ENCODE assay signal across 11 cellular contexts in the genomic region with DNA sequence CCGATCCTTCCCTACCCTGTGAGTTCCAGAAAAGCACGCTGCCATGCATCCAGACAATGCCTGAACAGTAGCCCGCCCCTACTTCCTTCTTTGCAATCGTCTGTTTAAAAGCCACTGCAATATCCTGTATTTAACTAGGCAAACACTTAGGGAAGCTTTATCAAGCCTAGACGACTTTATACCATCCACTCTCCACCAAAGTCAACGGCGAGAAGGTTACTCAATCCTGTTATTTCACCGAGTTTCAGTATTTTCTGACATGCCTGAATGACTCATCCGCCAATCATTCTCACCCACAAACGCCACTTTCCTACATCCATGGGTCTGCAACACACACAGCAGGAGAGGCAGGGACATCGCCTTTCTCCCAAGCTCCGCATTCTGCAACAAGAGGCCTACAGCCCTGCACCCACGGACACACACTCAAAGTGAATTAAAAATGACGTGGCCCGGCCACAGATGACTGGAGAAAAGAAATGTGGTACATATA. TPM values are rescaled to one million over a fixed set of nuclear protein-coding genes. Genes with fewer than 3 reads are reported as not detected.
DNase-seq lines count a peak whose midpoint lies in the region; ATAC-seq, FAIRE-seq and TF ChIP-seq lines count a peak whose summit lies in the region.
"Had no signal": no experiment of that assay in that cellular context is flagged by ENCODE, and none has a peak within 500 bp of the region (broad histone marks: within the 10 kb centered on the region; RNA-seq: fewer than 3 reads in every experiment).

No MANE protein-coding gene starts in this region.

- no peak for DNase-seq in activated naive CD4-positive, alpha-beta T cell treated with anti-CD3 and anti-CD28 coated beads, Interleukin-2, amount 10 ng/mL, durations not matched to agents 7 days and 5 days
- DNase-seq in activated naive CD4-positive, alpha-beta T cell treated with anti-CD3 and anti-CD28 coated beads for 36 hours, result no peak
- DNase-seq in RCC 7860 (ENCODE audit: low spot score), result peak; percentile 100
- DNase-seq in esophagus squamous epithelium (lab: John Stamatoyannopoulos, UW), result no peak
- no peak for DNase-seq in type B pancreatic cell (ENCODE audit: extremely low spot score, unreplicated experiment)
- no peak for DNase-seq in SW 1271 (lab: John Stamatoyannopoulos, UW)
- no peak for DNase-seq in activated CD4-positive, alpha-beta T cell treated with anti-CD3 and anti-CD28 coated beads for 4 hours
- DNase-seq: activated naive CD8-positive, alpha-beta T cell treated with anti-CD3 and anti-CD28 coated beads, Interleukin-2, amount 10 ng/mL, durations not matched to agents 7 days and 5 days; BE2C; SJCRH30 had no signal

- peaks cover 18 to 90% (median 39%) of the 10 kb centered on the region in 3 donors for H3K4me1 ChIP-seq in esophagus squamous epithelium
- H3K4me1 ChIP-seq: SJCRH30 had no signal

- no peak for ATAC-seq in GM19452 (IDR thresholded peaks at IDR 0.05; ENCODE audit: unreplicated experiment)

- no peaks in the 10 kb centered on the region for H3K9me3 ChIP-seq in esophagus squamous epithelium
- H3K9me3 ChIP-seq: BE2C, SJCRH30 had no signal

- no peaks in the 10 kb centered on the region for H3K36me3 ChIP-seq in esophagus squamous epithelium
- H3K36me3 ChIP-seq: BE2C, SJCRH30 had no signal

- intact Hi-C loops in activated naive CD4-positive, alpha-beta T cell treated with anti-CD3 and anti-CD28 coated beads for 36 hours (cut with micrococcal nuclease), result no loop called here
- intact Hi-C loops in esophagus squamous epithelium (cut with DNase I), result no loop called here

- TF ChIP-seq CTCF in esophagus squamous epithelium (IDR thresholded peaks at IDR 0.05), result no peak
- no peak for TF ChIP-seq CTCF in type B pancreatic cell (conservative IDR thresholded peaks at IDR 0.05)

- TF ChIP-seq POLR2A in esophagus squamous epithelium (IDR thresholded peaks at IDR 0.05), result no peak

- 18 to 34% methylated on average over 15 of the region's 15 CpGs for WGBS in esophagus squamous epithelium, 2 donors

- H3K4me3 ChIP-seq in esophagus squamous epithelium, result no peak overlapping the region
- H3K4me3 ChIP-seq: SJCRH30 had no signal

- H3K9me3 Mint-ChIP-seq in activated naive CD4-positive, alpha-beta T cell treated with anti-CD3 and anti-CD28 coated beads, Interleukin-2, amount 10 ng/mL, durations not matched to agents 7 days and 5 days, result no peaks in the 10 kb centered on the region
- no peaks in the 10 kb centered on the region for H3K9me3 Mint-ChIP-seq in activated naive CD4-positive, alpha-beta T cell treated with anti-CD3 and anti-CD28 coated beads for 36 hours
- no peaks in the 10 kb centered on the region for H3K9me3 Mint-ChIP-seq in type B pancreatic cell
- H3K9me3 Mint-ChIP-seq: activated naive CD8-positive, alpha-beta T cell treated with anti-CD3 and anti-CD28 coated beads, Interleukin-2, amount 10 ng/mL, durations not matched to agents 7 days and 5 days had no signal

- H3K27me3 ChIP-seq in esophagus squamous epithelium, result no peaks in the 10 kb centered on the region
- H3K27me3 ChIP-seq: BE2C had no signal

- no peaks in the 10 kb centered on the region for H3K36me3 Mint-ChIP-seq in activated naive CD4-positive, alpha-beta T cell treated with anti-CD3 and anti-CD28 coated beads, Interleukin-2, amount 10 ng/mL, durations not matched to agents 7 days and 5 days
- H3K36me3 Mint-ChIP-seq in activated naive CD4-positive, alpha-beta T cell treated with anti-CD3 and anti-CD28 coated beads for 36 hours (ENCODE audit: low read depth), result no peaks in the 10 kb centered on the region
- H3K36me3 Mint-ChIP-seq in type B pancreatic cell, result peaks cover 25% of the 10 kb centered on the region
- H3K36me3 Mint-ChIP-seq: activated naive CD8-positive, alpha-beta T cell treated with anti-CD3 and anti-CD28 coated beads, Interleukin-2, amount 10 ng/mL, durations not matched to agents 7 days and 5 days had no signal

- H3K27ac Mint-ChIP-seq in activated naive CD4-positive, alpha-beta T cell treated with anti-CD3 and anti-CD28 coated beads, Interleukin-2, amount 10 ng/mL, durations not matched to agents 7 days and 5 days, result peak overlapping the region; percentile 56
- no peak overlapping the region for H3K27ac Mint-ChIP-seq in activated naive CD4-positive, alpha-beta T cell treated with anti-CD3 and anti-CD28 coated beads for 36 hours
- H3K27ac Mint-ChIP-seq in type B pancreatic cell, result peak overlapping the region; percentile 67
- H3K27ac Mint-ChIP-seq: activated naive CD8-positive, alpha-beta T cell treated with anti-CD3 and anti-CD28 coated beads, Interleukin-2, amount 10 ng/mL, durations not matched to agents 7 days and 5 days had no signal

- FAIRE-seq in RCC 7860 (lab: Jason Lieb, UNC), result peak; percentile 99

- CTCF ChIA-PET in activated naive CD4-positive, alpha-beta T cell treated with anti-CD3 and anti-CD28 coated beads, Interleukin-2, amount 10 ng/mL, durations not matched to agents 7 days and 5 days (lab: Charles Lee), result no interaction called here
- CTCF ChIA-PET in activated naive CD4-positive, alpha-beta T cell treated with anti-CD3 and anti-CD28 coated beads for 36 hours (lab: Charles Lee), result interaction anchor here (0.9 kb wide), 1 partner anchor 160 kb away, joined by 3 read pairs; no protein-coding TSS in a partner anchor

- peak overlapping the region; percentile 62 to 79 (median 70) for H3K27ac ChIP-seq in esophagus squamous epithelium
- H3K27ac ChIP-seq: SJCRH30 had no signal

- H3K27me3 Mint-ChIP-seq in activated naive CD4-positive, alpha-beta T cell treated with anti-CD3 and anti-CD28 coated beads, Interleukin-2, amount 10 ng/mL, durations not matched to agents 7 days and 5 days, result peaks cover 42% of the 10 kb centered on the region
- H3K27me3 Mint-ChIP-seq in activated naive CD4-positive, alpha-beta T cell treated with anti-CD3 and anti-CD28 coated beads for 36 hours (ENCODE audit: low read depth), result peaks cover 3% of the 10 kb centered on the region
- peaks cover 7% of the 10 kb centered on the region for H3K27me3 Mint-ChIP-seq in type B pancreatic cell
- H3K27me3 Mint-ChIP-seq: activated naive CD8-positive, alpha-beta T cell treated with anti-CD3 and anti-CD28 coated beads, Interleukin-2, amount 10 ng/mL, durations not matched to agents 7 days and 5 days had no signal

- no peak overlapping the region for H3K4me3 Mint-ChIP-seq in activated naive CD4-positive, alpha-beta T cell treated with anti-CD3 and anti-CD28 coated beads, Interleukin-2, amount 10 ng/mL, durations not matched to agents 7 days and 5 days
- no peak overlapping the region for H3K4me3 Mint-ChIP-seq in activated naive CD4-positive, alpha-beta T cell treated with anti-CD3 and anti-CD28 coated beads for 36 hours
- H3K4me3 Mint-ChIP-seq in type B pancreatic cell, result peak overlapping the region; percentile 24
- H3K4me3 Mint-ChIP-seq: activated naive CD8-positive, alpha-beta T cell treated with anti-CD3 and anti-CD28 coated beads, Interleukin-2, amount 10 ng/mL, durations not matched to agents 7 days and 5 days had no signal

- H3K4me1 Mint-ChIP-seq in activated naive CD4-positive, alpha-beta T cell treated with anti-CD3 and anti-CD28 coated beads, Interleukin-2, amount 10 ng/mL, durations not matched to agents 7 days and 5 days, result no peaks in the 10 kb centered on the region
- no peaks in the 10 kb centered on the region for H3K4me1 Mint-ChIP-seq in activated naive CD4-positive, alpha-beta T cell treated with anti-CD3 and anti-CD28 coated beads for 36 hours (ENCODE audit: low read depth)
- H3K4me1 Mint-ChIP-seq in type B pancreatic cell (ENCODE audit: unreplicated experiment), result peaks cover 32% of the 10 kb centered on the region
- H3K4me1 Mint-ChIP-seq: activated naive CD8-positive, alpha-beta T cell treated with anti-CD3 and anti-CD28 coated beads, Interleukin-2, amount 10 ng/mL, durations not matched to agents 7 days and 5 days had no signal

RNA-seq across cellular contexts. Expression of a gene that starts 9.3 kb away (rescaled TPM):
- total RNA-seq in activated naive CD4-positive, alpha-beta T cell treated with anti-CD3 and anti-CD28 coated beads for 36 hours, result under 1 TPM; 0.17 to 0.25 TPM
- total RNA-seq in esophagus squamous epithelium, result 10 to 100 TPM; 38.7 to 50.6 (median 43.7) TPM
- 27.8 and 67.1 TPM in 2 replicates for total RNA-seq in type B pancreatic cell (ENCODE audit: low replicate concordance)
- total RNA-seq: SJCRH30 had no signal

Comparison
In these comparisons a context has a peak if more than half of its experiments do, and no peak if none do; other contexts are left out.
1. RNA of a gene that starts 9.3 kb away (total RNA-seq): 38.7 to 50.6 TPM in esophagus squamous epithelium and 27.8 to 67.1 TPM in type B pancreatic cell; 0.17 to 0.25 TPM in activated naive CD4-positive, alpha-beta T cell treated with anti-CD3 and anti-CD28 coated beads for 36 hours; every median in the first group is over 10 times any median in the second.